ENCODE assay signal across 14 cellular contexts in the genomic region with DNA sequence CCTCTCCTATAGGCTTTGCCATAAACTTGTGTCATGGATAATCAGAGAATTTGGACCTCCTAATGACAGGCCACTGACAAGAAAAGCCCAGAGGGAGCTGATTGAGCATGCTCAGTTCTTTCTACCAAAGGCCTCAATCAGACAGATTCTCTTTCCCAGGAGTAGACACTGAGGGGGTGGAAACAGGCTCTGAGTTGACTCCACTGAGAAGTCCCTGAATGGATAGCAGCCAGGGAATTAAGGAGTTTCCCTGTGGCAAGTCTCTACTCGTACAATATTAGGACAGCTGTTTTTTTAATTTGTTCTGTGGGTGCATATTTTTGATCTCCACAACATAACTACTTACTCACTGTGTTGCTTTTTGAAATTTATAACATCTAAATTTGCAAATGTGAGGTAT.
"Had no signal": no experiment of that assay in that cellular context is flagged by ENCODE, and none has a peak within 500 bp of the region (broad histone marks: within the 10 kb centered on the region; RNA-seq: fewer than 3 reads in every experiment).

No MANE protein-coding gene starts in this region.

- H3K9me3 ChIP-seq: left ventricle myocardium inferior, upper lobe of left lung had no signal

- H3K27me3 ChIP-seq: upper lobe of left lung had no signal

- DNase-seq: activated CD4-positive, alpha-beta T cell treated with anti-CD3 and anti-CD28 coated beads for 36 hours; activated CD4-positive, alpha-beta T cell treated with anti-CD3 and anti-CD28 coated beads, Interleukin-2, amount 50 U/mL, for 48 hours; activated gamma-delta T cell treated with Interleukin-2 at 50 U/mL for 16 hours; kidney glomerular epithelial cell; left ventricle myocardium inferior; right cardiac atrium; stimulated activated CD4-positive, alpha-beta T cell treated with anti-CD3 and anti-CD28 coated beads, Interleukin-2, amount 100 ng/mL, for 48 hours; upper lobe of left lung had no signal

- H3K27ac ChIP-seq: left ventricle myocardium inferior, upper lobe of left lung had no signal

- H3K27me3 Mint-ChIP-seq: activated CD4-positive, alpha-beta T cell treated with anti-CD3 and anti-CD28 coated beads for 36 hours; activated naive CD8-positive, alpha-beta T cell; progenitor cell of endocrine pancreas had no signal

- H3K36me3 ChIP-seq: left ventricle myocardium inferior, upper lobe of left lung had no signal

- H3K4me1 ChIP-seq: left ventricle myocardium inferior, upper lobe of left lung had no signal

- H3K4me1 Mint-ChIP-seq: neural crest cell, WTC11 had no signal

- H3K4me3 Mint-ChIP-seq: activated CD4-positive, alpha-beta T cell treated with anti-CD3 and anti-CD28 coated beads for 36 hours; activated naive CD8-positive, alpha-beta T cell; neural crest cell; stimulated activated naive CD8-positive, alpha-beta T cell treated with anti-CD3 and anti-CD28 coated beads, Interleukin-15, Interleukin-2, amounts not matched to agents 100 ng/mL and 50 ng/mL, for 24 hours; WTC11 had no signal

- H3K27ac Mint-ChIP-seq: activated CD4-positive, alpha-beta T cell treated with anti-CD3 and anti-CD28 coated beads for 36 hours; activated naive CD8-positive, alpha-beta T cell; progenitor cell of endocrine pancreas; stimulated activated naive CD8-positive, alpha-beta T cell treated with anti-CD3 and anti-CD28 coated beads, Interleukin-15, Interleukin-2, amounts not matched to agents 100 ng/mL and 50 ng/mL, for 24 hours; WTC11 had no signal

- H3K9me3 Mint-ChIP-seq: stimulated activated naive CD8-positive, alpha-beta T cell treated with anti-CD3 and anti-CD28 coated beads, Interleukin-15, Interleukin-2, amounts not matched to agents 100 ng/mL and 50 ng/mL, for 24 hours had no signal

- H3K4me3 ChIP-seq: left ventricle myocardium inferior, skin epidermis, upper lobe of left lung had no signal

- ATAC-seq: activated CD4-positive, alpha-beta T cell treated with anti-CD3 and anti-CD28 coated beads for 36 hours; right cardiac atrium; WTC11 had no signal
